Comparison of ENCODE assay signal across 18 cellular contexts in the genomic region with DNA sequence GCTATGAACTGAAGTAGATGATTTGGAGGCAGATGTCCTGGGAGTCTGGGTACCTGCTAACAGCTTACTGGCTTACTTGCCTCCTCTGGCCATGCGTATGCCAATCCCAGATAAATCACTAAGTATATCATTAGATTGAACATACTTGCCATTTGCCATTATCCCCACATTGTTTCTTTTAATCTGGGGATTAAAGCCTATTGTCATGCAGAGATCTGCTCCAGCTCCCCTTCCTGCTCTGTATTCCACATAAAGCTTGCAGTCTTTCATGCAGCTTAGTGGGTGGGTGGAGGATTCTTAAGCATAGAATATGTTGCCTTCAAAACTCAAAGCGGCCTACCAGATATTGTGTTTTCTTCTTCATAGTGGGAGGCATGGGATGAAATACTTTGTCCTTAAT.
DNase-seq lines count a peak whose midpoint lies in the region; ATAC-seq and TF ChIP-seq lines count a peak whose summit lies in the region.
"Had no signal": no experiment of that assay in that cellular context is flagged by ENCODE, and none has a peak within 500 bp of the region (broad histone marks: within the 10 kb centered on the region; RNA-seq: fewer than 3 reads in every experiment).

No MANE protein-coding gene starts in this region.

- ATAC-seq in GM21786 (IDR thresholded peaks at IDR 0.05; ENCODE audit: unreplicated experiment): no peak
- ATAC-seq in HG02970 (IDR thresholded peaks at IDR 0.05; ENCODE audit: low FRiP score, unreplicated experiment): no peak

- WGBS in spleen, 5 donors: 82 to 90% (median 89%) methylated on average over 2 of the region's 2 CpGs

- no peak for TF ChIP-seq POLR2A in spleen (IDR thresholded peaks at IDR 0.05)
- no peak for TF ChIP-seq POLR2A in vagina (IDR thresholded peaks at IDR 0.05)

- POLR2A ChIA-PET in A673 (lab: Charles Lee; ENCODE audit: low non-redundant PET): no interaction called here

- no peaks in the 10 kb centered on the region for H3K4me1 ChIP-seq in A673 (ENCODE audit: insufficient read depth, low read length, poor library complexity, severe bottlenecking)
- peaks cover 11% of the 10 kb centered on the region for H3K4me1 ChIP-seq in HAP-1
- H3K4me1 ChIP-seq in NT2/D1 (ENCODE audit: insufficient read depth, insufficient read length): no peaks in the 10 kb centered on the region
- no peaks in the 10 kb centered on the region for H3K4me1 ChIP-seq in spleen
- H3K4me1 ChIP-seq in vagina: no peaks in the 10 kb centered on the region
- H3K4me1 ChIP-seq: Caco-2 had no signal

- no peak overlapping the region for H3K4me3 ChIP-seq in A673 (ENCODE audit: low read depth, low read length, poor library complexity, severe bottlenecking)
- H3K4me3 ChIP-seq in HAP-1: no peak overlapping the region
- no peak overlapping the region for H3K4me3 ChIP-seq in NT2/D1 (ENCODE audit: insufficient read length, low read depth)
- no peak overlapping the region for H3K4me3 ChIP-seq in spleen
- no peak overlapping the region for H3K4me3 ChIP-seq in vagina
- H3K4me3 ChIP-seq: BLaER1 had no signal

- no TSS peak for BruUV-seq in A673 (replicated peaks; lab: Mats Ljungman, UMichigan)

- H3K27ac ChIP-seq in A673 (ENCODE audit: low read depth, low read length, poor library complexity, severe bottlenecking): no peak overlapping the region
- no peak overlapping the region for H3K27ac ChIP-seq in spleen
- H3K27ac ChIP-seq in vagina: no peak overlapping the region
- H3K27ac ChIP-seq: 22Rv1, BLaER1 had no signal

- H3K27me3 ChIP-seq in A673 (replicated peaks; ENCODE audit: insufficient read depth, low read depth, low read length, poor library complexity) (no peaks in the 10 kb centered on the region), HAP-1 (ENCODE audit: low read depth) (no peaks in the 10 kb centered on the region), NT2/D1 (ENCODE audit: insufficient read depth, insufficient read length) (no peaks in the 10 kb centered on the region), spleen (replicated peaks in 1 of 7) (no peaks in the 10 kb centered on the region), vagina (no peaks in the 10 kb centered on the region)

- CTCF ChIA-PET in A673 (lab: Charles Lee): no interaction called here

- H3K9me3 ChIP-seq in A673 (ENCODE audit: low read depth, low read length, poor library complexity, severe bottlenecking) (no peaks in the 10 kb centered on the region), HAP-1 (no peaks in the 10 kb centered on the region), NT2/D1 (ENCODE audit: insufficient read depth, low read length) (no peaks in the 10 kb centered on the region), spleen (no peaks in the 10 kb centered on the region), vagina (no peaks in the 10 kb centered on the region)
- H3K9me3 ChIP-seq: BLaER1, Caco-2 had no signal

- H3K36me3 ChIP-seq in A673 (ENCODE audit: insufficient read depth, low read length, poor library complexity, severe bottlenecking): no peaks in the 10 kb centered on the region
- no peaks in the 10 kb centered on the region for H3K36me3 ChIP-seq in HAP-1 (replicated peaks)
- H3K36me3 ChIP-seq in NT2/D1 (ENCODE audit: insufficient read depth, insufficient read length, low read length): no peaks in the 10 kb centered on the region
- H3K36me3 ChIP-seq in spleen: no peaks in the 10 kb centered on the region
- no peaks in the 10 kb centered on the region for H3K36me3 ChIP-seq in vagina
- H3K36me3 ChIP-seq: BLaER1 had no signal

- TF ChIP-seq CTCF in A673 (conservative IDR thresholded peaks at IDR 0.05; ENCODE audit: low read depth, low read length) (no peak), spleen (IDR thresholded peaks at IDR 0.05 in 8 of 11, conservative IDR thresholded peaks at IDR 0.05 in 3 of 11) (no peak), vagina (IDR thresholded peaks at IDR 0.05) (no peak)

- intact Hi-C loops in A673 (cut with micrococcal nuclease; ENCODE audit: unreplicated experiment) (no loop called here), spleen (cut with DNase I; ENCODE audit: low total_unique reads) (no loop called here), vagina (cut with DNase I) (no loop called here)

- DNase-seq in A673 (ENCODE audit: low spot score) (peak; percentile 31), HAP-1 (ENCODE audit: low spot score in 2 of 2) (peak; percentile 56 to 83), NT2/D1 (ENCODE audit: low read depth, low spot score) (peak; percentile 46), iPS-NIHi11 (ENCODE audit: low spot score) (peak; percentile 19), spleen (no peak), vagina (ENCODE audit: extremely low spot score in 2 of 2) (no peak)
- DNase-seq: AML-193; Caco-2; CD8-positive, alpha-beta memory T cell; DMS 273 treated with DMSO at 0.1 percent for 48 hours; DMS79 treated with DMSO at 0.1 percent for 48 hours; EL; H9; Kasumi-1 had no signal

- in situ Hi-C loops in HAP-1 (cut with MboI; ENCODE audit: low sequenced_read_pairs): no loop called here

- H3K9ac ChIP-seq in NT2/D1 (ENCODE audit: insufficient read length, low read depth): no peak overlapping the region
- H3K9ac ChIP-seq: BLaER1 had no signal

Comparison
In these comparisons a context has a peak if more than half of its experiments do, and no peak if none do; other contexts are left out.
1. DNase-seq: peak in A673 (single experiment), HAP-1 (2 of 2), NT2/D1 (single experiment) and iPS-NIHi11 (single experiment); none in spleen (single experiment) and vagina (0 of 2).